2 cellular contexts compared by ENCODE assay signal in genomic region chr6:132589454-132589853, GRCh38.
TF ChIP-seq lines count a peak whose summit lies in the region.

Gene TAAR5 (minus strand): TSS chr6:132589741. CDS start chr6:132589686, 55 bp downstream.

TF ChIP-seq in HepG2, 621 proteins besides CTCF, POLR2A, EP300 and RAD21 (continued from another document):
- TF ChIP-seq REST (IDR thresholded peaks at IDR 0.05; ENCODE audit: borderline replicate concordance in 1 of 2, low read depth in 1 of 2, low read length in 2 of 2): peak in 1 of 2 experiments; percentile 41; a peak in 1 of 4 replicates

TF ChIP-seq in HEK293, 187 proteins besides CTCF, POLR2A, EP300 and RAD21:
- TF ChIP-seq REST (tag by site-specific recombination; IDR thresholded peaks at IDR 0.05) (peak; percentile 73), ZBTB44 (tag by site-specific recombination; IDR thresholded peaks at IDR 0.05) (no peak), ZBTB10 (tag by site-specific recombination; IDR thresholded peaks at IDR 0.05) (no peak), ZNF544 (tag by site-specific recombination; IDR thresholded peaks at IDR 0.05) (no peak), ZNF623 (tag by site-specific recombination; IDR thresholded peaks at IDR 0.05) (no peak), PRDM4 (tag by site-specific recombination; IDR thresholded peaks at IDR 0.05) (no peak)
